In genomic region chr2:212863185-212863588, GRCh38 we compare ENCODE assay signal across 8 cellular contexts.
DNase-seq lines count a peak whose midpoint lies in the region; ATAC-seq and TF ChIP-seq lines count a peak whose summit lies in the region.

No MANE protein-coding gene starts in this region.

- TF ChIP-seq CTCF in A673 (conservative IDR thresholded peaks at IDR 0.05; ENCODE audit: low read depth, low read length) (peak; percentile 68), GM06990 (IDR thresholded peaks at IDR 0.05; ENCODE audit: insufficient read depth, low read length, poor library complexity, severe bottlenecking) (peak; percentile 50), LNCAP (IDR thresholded peaks at IDR 0.05) (peak; percentile 74), WI38 (IDR thresholded peaks at IDR 0.05; ENCODE audit: low read depth, low read length) (peak; percentile 45), transverse colon (IDR thresholded peaks at IDR 0.05) (peak; percentile 21 to 62 (median 43))

- H3K4me1 ChIP-seq in A673 (ENCODE audit: insufficient read depth, low read length, poor library complexity, severe bottlenecking), result no peaks in the 10 kb centered on the region
- H3K4me1 ChIP-seq in transverse colon, result no peaks in the 10 kb centered on the region

- TF ChIP-seq EP300 in transverse colon (IDR thresholded peaks at IDR 0.05; ENCODE audit: low read depth), result no peak

- CTCF ChIA-PET in A673 (lab: Charles Lee), result interaction anchor here (0.8 kb wide), 1 partner anchor 29 kb away, joined by 4 read pairs; no protein-coding TSS in a partner anchor

- H3K4me3 ChIP-seq in A673 (ENCODE audit: low read depth, low read length, poor library complexity, severe bottlenecking), result no peak overlapping the region
- no peak overlapping the region for H3K4me3 ChIP-seq in GM06990 (replicated peaks; ENCODE audit: low read depth, low read length)
- no peak overlapping the region for H3K4me3 ChIP-seq in WI38 (ENCODE audit: low read depth, low read length)
- H3K4me3 ChIP-seq in transverse colon, result no peak overlapping the region

- TF ChIP-seq POLR2A in transverse colon (IDR thresholded peaks at IDR 0.05), result no peak

- 59 to 60% methylated on average over 1 to 5 of the region's 5 CpGs for WGBS in transverse colon (ENCODE audit: low coverage in 1 of 2), 2 donors

- H3K27me3 ChIP-seq in A673 (replicated peaks; ENCODE audit: insufficient read depth, low read depth, low read length, poor library complexity) (no peaks in the 10 kb centered on the region), GM06990 (replicated peaks; ENCODE audit: control insufficient read depth, insufficient read depth, low read length) (no peaks in the 10 kb centered on the region), transverse colon (no peaks in the 10 kb centered on the region)

- no TSS peak for BruUV-seq in A673 (replicated peaks; lab: Mats Ljungman, UMichigan)

- no peak overlapping the region for H3K27ac ChIP-seq in A673 (ENCODE audit: low read depth, low read length, poor library complexity, severe bottlenecking)
- H3K27ac ChIP-seq in transverse colon, result no peak overlapping the region

- intact Hi-C loops in A673 (cut with micrococcal nuclease; ENCODE audit: unreplicated experiment) (loop anchor here (5.0 kb wide), 1 partner anchor 384 kb away; no protein-coding TSS in a partner anchor), transverse colon (cut with DNase I; ENCODE audit: low total_unique reads) (no loop called here)

- ATAC-seq in HG03565 (IDR thresholded peaks at IDR 0.05; ENCODE audit: unreplicated experiment) (no peak), GM19467 (IDR thresholded peaks at IDR 0.05; ENCODE audit: unreplicated experiment) (no peak)

- DNase-seq in A673 (ENCODE audit: low spot score) (peak; percentile 79), GM06990 (ENCODE audit: extremely low read depth, insufficient read length) (peak; percentile 25), glomerular visceral epithelial cell (ENCODE audit: extremely low spot score) (peak; percentile 17), transverse colon (peak; percentile 15)

- in situ Hi-C loops in transverse colon (cut with MboI; ENCODE audit: low pct_ligation_motif_present in 1 of 4, low pct_unique_long_range_greater_than_20kb in 1 of 4, low sequenced_read_pairs in 3 of 4), result no loop called here

- POLR2A ChIA-PET in A673 (lab: Charles Lee; ENCODE audit: low non-redundant PET), result no interaction called here

- no peaks in the 10 kb centered on the region for H3K36me3 ChIP-seq in A673 (ENCODE audit: insufficient read depth, low read length, poor library complexity, severe bottlenecking)
- H3K36me3 ChIP-seq in GM06990 (ENCODE audit: control insufficient read depth, insufficient read depth, low read length), result no peaks in the 10 kb centered on the region
- no peaks in the 10 kb centered on the region for H3K36me3 ChIP-seq in transverse colon

- peaks cover 29% of the 10 kb centered on the region for H3K9me3 ChIP-seq in A673 (ENCODE audit: low read depth, low read length, poor library complexity, severe bottlenecking)
- H3K9me3 ChIP-seq in transverse colon, result peaks cover 26 to 28% of the 10 kb centered on the region in 2 donors

Comparison
In these comparisons a context has a peak if more than half of its experiments do, and no peak if none do; other contexts are left out.
1. DNase-seq: peak in every context shown above with its lines; median percentile 79 in A673; 25 in GM06990; 17 in glomerular visceral epithelial cell; 15 in transverse colon.